7 cellular contexts compared by ENCODE assay signal in genomic region chr9:112097712-112098688, GRCh38.
DNase-seq lines count a peak whose midpoint lies in the region; TF ChIP-seq lines count a peak whose summit lies in the region.

No MANE protein-coding gene starts in this region.

- no peaks in the 10 kb centered on the region for H3K27me3 ChIP-seq in osteoblast (ENCODE audit: insufficient read depth, low read length)
- no peaks in the 10 kb centered on the region for H3K27me3 ChIP-seq in transverse colon

- H4K20me1 ChIP-seq in osteoblast (ENCODE audit: insufficient read depth, low read length) = no peaks in the 10 kb centered on the region

- H3K4me1 ChIP-seq in osteoblast (ENCODE audit: insufficient read depth, low read length) (no peaks in the 10 kb centered on the region), transverse colon (peaks cover 0 to 6% (median 0%) of the 10 kb centered on the region in 4 donors)

- no peak overlapping the region for H3K4me3 ChIP-seq in LNCaP clone FGC (ENCODE audit: low read depth, low read length)
- no peak overlapping the region for H3K4me3 ChIP-seq in fibroblast of villous mesenchyme (ENCODE audit: low read depth, low read length)
- H3K4me3 ChIP-seq in osteoblast (ENCODE audit: insufficient read depth, low read length) = no peak overlapping the region
- no peak overlapping the region for H3K4me3 ChIP-seq in transverse colon

- no peak for TF ChIP-seq EP300 in transverse colon (IDR thresholded peaks at IDR 0.05; ENCODE audit: low read depth)

- H3K9me3 ChIP-seq in osteoblast (ENCODE audit: low read depth, low read length) = no peaks in the 10 kb centered on the region
- H3K9me3 ChIP-seq in transverse colon = no peaks in the 10 kb centered on the region

- H3K27ac ChIP-seq in osteoblast (ENCODE audit: low read depth, low read length) (no peak overlapping the region), transverse colon (no peak overlapping the region)

- H3K79me2 ChIP-seq in osteoblast (ENCODE audit: insufficient read depth, low read length) = no peaks in the 10 kb centered on the region

- no peak overlapping the region for H3K4me2 ChIP-seq in osteoblast (ENCODE audit: insufficient read depth, low read length)

- no peak for TF ChIP-seq POLR2A in transverse colon (IDR thresholded peaks at IDR 0.05)

- intact Hi-C loops in transverse colon (cut with DNase I; ENCODE audit: low total_unique reads) = loop anchor here (5.0 kb wide), 1 partner anchor 264 kb away; no protein-coding TSS in a partner anchor

- 60 to 74% methylated on average over 3 to 15 of the region's 15 CpGs for WGBS in transverse colon (ENCODE audit: low coverage in 1 of 2), 2 donors

- in situ Hi-C loops in GM13977 (cut with MboI; ENCODE audit: low pct_unique_long_range_greater_than_20kb, low sequenced_read_pairs, unreplicated experiment) = loop anchor here (10.0 to 25.0 kb wide), 2 partner anchors 257 to 689 kb away; no protein-coding TSS in a partner anchor
- in situ Hi-C loops in transverse colon (cut with MboI; ENCODE audit: low pct_ligation_motif_present in 1 of 4, low pct_unique_long_range_greater_than_20kb in 1 of 4, low sequenced_read_pairs in 3 of 4) = loop anchor here in 2 of 4 donors (10.0 to 25.0 kb wide), 3 partner anchors 267 to 714 kb away; partner anchors contain the start of gene INIP (in 1 of the 2)

- DNase-seq in GM13977 (ENCODE audit: low spot score) (peak; percentile 66), LNCaP clone FGC (ENCODE audit: low read depth) (peak; percentile 40), RPMI7951 (ENCODE audit: low read depth) (peak; percentile 67), fibroblast of villous mesenchyme (ENCODE audit: low read depth) (peak; percentile 79), osteoblast (ENCODE audit: insufficient read length, low spot score, missing footprints) (peak; percentile 76), transverse colon (peak; percentile 54)
- peak; percentile 16 to 40 for DNase-seq in activated T-helper 1 cell treated with anti-CD3 and anti-CD28 coated beads, Interleukin-2, amount 50 U/mL, for 16 hours (ENCODE audit: low read depth in 1 of 2, low spot score in 1 of 2)

- H2AFZ ChIP-seq in osteoblast (ENCODE audit: low read length) = peak overlapping the region; percentile 77

- H3K36me3 ChIP-seq in osteoblast (ENCODE audit: insufficient read depth, low read length) = no peaks in the 10 kb centered on the region
- no peaks in the 10 kb centered on the region for H3K36me3 ChIP-seq in transverse colon

- TF ChIP-seq CTCF in GM13977 (IDR thresholded peaks at IDR 0.05; ENCODE audit: extremely low read depth, insufficient read depth, missing control alignments) = peak; percentile 84
- TF ChIP-seq CTCF in LNCaP clone FGC (IDR thresholded peaks at IDR 0.05; ENCODE audit: control insufficient read depth, extremely low read depth, insufficient read depth) = peak; percentile 82
- peak; percentile 93 for TF ChIP-seq CTCF in fibroblast of villous mesenchyme (IDR thresholded peaks at IDR 0.05; ENCODE audit: insufficient read depth, low read depth, low read length)
- peak; percentile 96 for TF ChIP-seq CTCF in osteoblast (IDR thresholded peaks at IDR 0.05; ENCODE audit: extremely low read depth, low read depth, low read length)
- peak; percentile 80 to 95 (median 86) for TF ChIP-seq CTCF in transverse colon (IDR thresholded peaks at IDR 0.05)

Comparison
In these comparisons a context has a peak if more than half of its experiments do, and no peak if none do; other contexts are left out.
1. DNase-seq: peak in every context shown above with its lines; median percentile 79 in fibroblast of villous mesenchyme; 76 in osteoblast; 67 in RPMI7951; 66 in GM13977; 54 in transverse colon; 40 in LNCaP clone FGC; 28 in activated T-helper 1 cell treated with anti-CD3 and anti-CD28 coated beads, Interleukin-2, amount 50 U/mL, for 16 hours.